19 cellular contexts compared by ENCODE assay signal in the genomic region with DNA sequence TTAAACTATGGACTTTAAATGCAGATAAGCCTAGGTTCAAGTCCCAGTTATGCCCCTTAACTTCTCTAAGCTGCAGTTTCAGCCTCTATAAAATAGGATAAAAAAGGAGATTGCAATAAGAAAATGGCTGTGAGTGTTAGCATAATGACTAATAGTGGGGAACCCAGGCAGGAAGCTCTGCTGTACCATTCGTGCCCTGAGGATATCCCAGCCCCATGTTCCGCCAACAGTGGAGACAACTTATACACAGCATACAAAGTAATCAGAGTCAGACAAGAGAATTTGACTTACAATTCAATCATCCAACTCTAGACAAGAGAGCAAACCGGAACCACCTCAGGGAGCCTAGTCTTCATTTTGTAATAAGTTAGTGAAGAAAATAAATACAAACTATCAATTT.
DNase-seq lines count a peak whose midpoint lies in the region; ATAC-seq and TF ChIP-seq lines count a peak whose summit lies in the region.
"Had no signal": no experiment of that assay in that cellular context is flagged by ENCODE, and none has a peak within 500 bp of the region (broad histone marks: within the 10 kb centered on the region; RNA-seq: fewer than 3 reads in every experiment).

No MANE protein-coding gene starts in this region.

- peak overlapping the region; percentile 37 for H3K27ac ChIP-seq in epithelial cell of prostate
- no peak overlapping the region for H3K27ac ChIP-seq in uterus
- H3K27ac ChIP-seq: cardiac muscle cell, gastroesophageal sphincter, left ventricle myocardium inferior, Peyer's patch, tibial artery had no signal

- no peaks in the 10 kb centered on the region for H3K4me1 ChIP-seq in uterus
- H3K4me1 ChIP-seq: gastroesophageal sphincter, left ventricle myocardium inferior, Peyer's patch, tibial artery had no signal

- no peak overlapping the region for H3K4me3 ChIP-seq in uterus
- H3K4me3 ChIP-seq: cardiac muscle cell, gastroesophageal sphincter, left ventricle myocardium inferior, Peyer's patch, tibial artery had no signal

- DNase-seq in EL (peak; percentile 82), RPMI7951 (ENCODE audit: low read depth) (peak; percentile 78), epithelial cell of prostate (ENCODE audit: low read depth, low spot score) (peak; percentile 81), pulmonary artery endothelial cell (ENCODE audit: low read depth, low spot score) (peak; percentile 20), uterus (no peak)
- DNase-seq: activated naive CD4-positive, alpha-beta T cell; KG1; left ventricle myocardium inferior; NCI-H1048; NCI-H187 treated with DMSO at 0.1 percent for 48 hours; NCI-H2227 treated with DMSO at 0.1 percent for 48 hours; stimulated activated naive CD4-positive, alpha-beta T cell treated with Interleukin-2 at 50 U/mL for 16 hours; tibial artery had no signal

- TF ChIP-seq POLR2A in uterus (IDR thresholded peaks at IDR 0.05), result no peak

- ATAC-seq in HG03571 (IDR thresholded peaks at IDR 0.05; ENCODE audit: unreplicated experiment), result no peak
- ATAC-seq in HG02759 (IDR thresholded peaks at IDR 0.05; ENCODE audit: unreplicated experiment), result no peak
- no peak for ATAC-seq in GM18517 (IDR thresholded peaks at IDR 0.05; ENCODE audit: unreplicated experiment)
- ATAC-seq: gastroesophageal sphincter had no signal

- TF ChIP-seq CTCF in uterus (IDR thresholded peaks at IDR 0.05), result no peak

- H3K27me3 ChIP-seq in uterus, result no peaks in the 10 kb centered on the region
- H3K27me3 ChIP-seq: Peyer's patch had no signal

- H3K36me3 ChIP-seq in uterus, result no peaks in the 10 kb centered on the region
- H3K36me3 ChIP-seq: cardiac muscle cell, gastroesophageal sphincter, left ventricle myocardium inferior, Peyer's patch, tibial artery had no signal

- no peaks in the 10 kb centered on the region for H3K9me3 ChIP-seq in uterus
- H3K9me3 ChIP-seq: gastroesophageal sphincter, left ventricle myocardium inferior, Peyer's patch, tibial artery had no signal

- intact Hi-C loops in uterus (cut with DNase I; ENCODE audit: low total_unique reads), result no loop called here

Comparison
In these comparisons a context has a peak if more than half of its experiments do, and no peak if none do; other contexts are left out.
1. DNase-seq: peak in EL (single experiment), RPMI7951 (single experiment), epithelial cell of prostate (single experiment) and pulmonary artery endothelial cell (single experiment); none in uterus (0 of 2).